Comparison of ENCODE assay signal across 29 cellular contexts in the genomic region with DNA sequence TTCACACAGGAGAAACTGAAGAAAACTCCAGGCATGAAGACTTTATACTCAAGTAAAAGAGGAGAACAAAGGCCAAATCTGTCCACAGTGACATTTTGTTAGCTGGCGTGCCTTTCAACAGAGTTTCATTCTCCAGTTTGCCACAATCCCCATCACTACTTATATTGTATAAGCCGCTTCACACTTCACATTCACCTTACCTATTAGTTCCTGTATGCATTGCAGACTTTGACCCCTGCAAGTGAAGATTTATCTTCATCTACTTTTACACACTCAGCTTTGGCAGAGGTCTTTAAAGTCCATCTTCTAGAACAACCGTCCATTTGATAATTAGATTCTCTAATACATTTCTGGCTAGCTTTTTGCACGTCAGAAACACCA. TPM values are rescaled to one million over a fixed set of nuclear protein-coding genes. Genes with fewer than 3 reads are reported as not detected.
DNase-seq lines count a peak whose midpoint lies in the region; ATAC-seq and TF ChIP-seq lines count a peak whose summit lies in the region.
"Had no signal": no experiment of that assay in that cellular context is flagged by ENCODE, and none has a peak within 500 bp of the region (broad histone marks: within the 10 kb centered on the region; RNA-seq: fewer than 3 reads in every experiment).

No MANE protein-coding gene starts in this region.

- no peak for DNase-seq in GM12865 (ENCODE audit: low read depth)
- DNase-seq in adipocyte (ENCODE audit: low read depth): no peak
- DNase-seq in SKM-1 treated with dmso at 0.1 percent for 144 hours (lab: John Stamatoyannopoulos, UW; ENCODE audit: unreplicated experiment): no peak
- DNase-seq in effector CD4-positive, alpha-beta T cell: no peak
- DNase-seq: activated CD4-positive, alpha-beta T cell treated with anti-CD3 and anti-CD28 coated beads for 4 hours; activated CD8-positive, alpha-beta T cell treated with anti-CD3 and anti-CD28 coated beads, Interleukin-2, amount 10 ng/mL, durations not matched to agents 7 days and 5 days; activated naive CD4-positive, alpha-beta T cell treated with anti-CD3 and anti-CD28 coated beads, Interleukin-2, amount 50 U/mL, for 16 hours; cerebellar nuclear complex; DMS153; hippocampal formation; left ventricle myocardium inferior; mesendoderm; NCI-H1417 treated with DMSO at 0.1 percent for 48 hours; NCI-H2029 treated with DMSO at 0.1 percent for 48 hours; NCI-H526 treated with DMSO at 0.1 percent for 48 hours; Peyer's patch; posterior cingulate gyrus; right cardiac atrium; SHP77 treated with DMSO at 0.1 percent for 48 hours; stimulated activated CD4-positive, alpha-beta T cell treated with anti-CD3 and anti-CD28 coated beads, Interleukin-12 subunit alpha, Interleukin-12 subunit beta, amount 100 ng/mL, for 4 hours; stimulated activated CD4-positive, alpha-beta T cell treated with anti-CD3 and anti-CD28 coated beads, Interleukin-4, amount 100 ng/mL, for 1 hour; T1000; thyroid gland had no signal

- no peak for ATAC-seq in HG02763 (IDR thresholded peaks at IDR 0.05; ENCODE audit: unreplicated experiment)
- ATAC-seq: activated CD8-positive, alpha-beta T cell treated with anti-CD3 and anti-CD28 coated beads, Interleukin-2, amount 10 ng/mL, durations not matched to agents 7 days and 5 days; right cardiac atrium had no signal

- H3K27me3 ChIP-seq in adipocyte (replicated peaks; ENCODE audit: control insufficient read depth, insufficient read depth, low read length): no peaks in the 10 kb centered on the region
- no peaks in the 10 kb centered on the region for H3K27me3 ChIP-seq in skeletal muscle satellite cell (ENCODE audit: control insufficient read depth, insufficient read depth, low read length)
- H3K27me3 ChIP-seq: BLaER1 treated with 17β-estradiol and CSF1 and Interleukin-3, amounts not matched to agents 10 nM and 100 nM; Peyer's patch; thyroid gland; vagina had no signal

- H3K9ac ChIP-seq in adipocyte (ENCODE audit: low read length) (peak overlapping the region; percentile 3), skeletal muscle satellite cell (ENCODE audit: low read depth, low read length) (no peak overlapping the region)
- H3K9ac ChIP-seq: BLaER1 treated with 17β-estradiol and CSF1 and Interleukin-3, amounts not matched to agents 10 nM and 100 nM had no signal

- peaks cover 23% of the 10 kb centered on the region for H3K4me1 ChIP-seq in adipocyte (ENCODE audit: control insufficient read depth, insufficient read depth, low read length)
- H3K4me1 ChIP-seq in skeletal muscle satellite cell (ENCODE audit: control insufficient read depth, insufficient read depth, low read length): peaks cover 29% of the 10 kb centered on the region
- H3K4me1 ChIP-seq: left ventricle myocardium inferior, Peyer's patch, thyroid gland, vagina had no signal

- peak overlapping the region; percentile 15 for H3K27ac ChIP-seq in KOPT-K1 (ENCODE audit: low read depth, low read length, poor library complexity, severe bottlenecking)
- H3K27ac ChIP-seq: BLaER1 treated with 17β-estradiol and CSF1 and Interleukin-3, amounts not matched to agents 10 nM and 100 nM; Peyer's patch; thyroid gland; vagina; VCaP had no signal

- TF ChIP-seq CTCF in GM12865 (IDR thresholded peaks at IDR 0.05; ENCODE audit: insufficient read depth, low read depth, low read length, missing control alignments): no peak

- H3K4me2 ChIP-seq in skeletal muscle satellite cell (ENCODE audit: low read length): peak overlapping the region; percentile 61

- H3K36me3 ChIP-seq in KOPT-K1 (ENCODE audit: insufficient read depth, low read length) (no peaks in the 10 kb centered on the region), adipocyte (ENCODE audit: control insufficient read depth, insufficient read depth, low read length, severe bottlenecking) (no peaks in the 10 kb centered on the region), skeletal muscle satellite cell (ENCODE audit: insufficient read depth, low read length) (no peaks in the 10 kb centered on the region)
- H3K36me3 ChIP-seq: BLaER1 treated with 17β-estradiol and CSF1 and Interleukin-3, amounts not matched to agents 10 nM and 100 nM; left ventricle myocardium inferior; Peyer's patch; thyroid gland; vagina had no signal

- peak overlapping the region; percentile 51; the same call in 1 of the 2 replicates for H3K4me3 ChIP-seq in GM12865 (ENCODE audit: low read depth, low read length)
- H3K4me3 ChIP-seq in adipocyte (ENCODE audit: low read length): no peak overlapping the region
- no peak overlapping the region for H3K4me3 ChIP-seq in skeletal muscle satellite cell (ENCODE audit: low read length)
- H3K4me3 ChIP-seq: BLaER1 treated with 17β-estradiol and CSF1 and Interleukin-3, amounts not matched to agents 10 nM and 100 nM; left ventricle myocardium inferior; Peyer's patch; thyroid gland; vagina had no signal

- H3K9me3 ChIP-seq in KOPT-K1 (ENCODE audit: insufficient read depth, low read length, poor library complexity, severe bottlenecking) (peaks cover under 1% of the 10 kb centered on the region), adipocyte (ENCODE audit: control insufficient read depth, low read length) (no peaks in the 10 kb centered on the region), skeletal muscle satellite cell (replicated peaks; ENCODE audit: low read length) (no peaks in the 10 kb centered on the region)
- H3K9me3 ChIP-seq: left ventricle myocardium inferior, Peyer's patch, thyroid gland, vagina had no signal

RNA-seq across cellular contexts. Expression of a gene that starts 56.8 kb away (rescaled TPM):
- 46.5 and 65.7 TPM in 2 replicates for total RNA-seq in skeletal muscle satellite cell (2012; rRNA removed)
